ENCODE assay signal across 27 cellular contexts in genomic region chr21:42401820-42402251, GRCh38. TPM values are rescaled to one million over a fixed set of nuclear protein-coding genes. Genes with fewer than 3 reads are reported as not detected.
DNase-seq lines count a peak whose midpoint lies in the region; ATAC-seq and TF ChIP-seq lines count a peak whose summit lies in the region.
"Had no signal": no experiment of that assay in that cellular context is flagged by ENCODE, and none has a peak within 500 bp of the region (broad histone marks: within the 10 kb centered on the region; RNA-seq: fewer than 3 reads in every experiment).

No MANE protein-coding gene starts in this region.

- peaks cover 9% of the 10 kb centered on the region for H3K9me3 Mint-ChIP-seq in T-helper 1 cell treated with Interleukin-12 subunit alpha and Interleukin-12 subunit beta and Interleukin-4 antibody, amounts not matched to agents 30 μg/mL and 1 μg/mL, for 36 hours
- H3K9me3 Mint-ChIP-seq in CD8-positive, alpha-beta memory T cell, result peaks cover 0 to 6% (median 4%) of the 10 kb centered on the region in 5 donors
- peaks cover 10% of the 10 kb centered on the region for H3K9me3 Mint-ChIP-seq in activated CD4-positive, alpha-beta memory T cell treated with anti-CD3 and anti-CD28 coated beads for 36 hours
- H3K9me3 Mint-ChIP-seq in chondrocyte (ENCODE audit: low read depth), result no peaks in the 10 kb centered on the region

- no peaks in the 10 kb centered on the region for H3K9me3 ChIP-seq in CD8-positive, alpha-beta memory T cell (ENCODE audit: low read length)

- intact Hi-C loops in activated CD4-positive, alpha-beta memory T cell treated with anti-CD3 and anti-CD28 coated beads for 36 hours (cut with micrococcal nuclease), result loop anchor here (1.0 to 10.0 kb wide), 4 partner anchors 9 to 397 kb away; no protein-coding TSS in a partner anchor
- intact Hi-C loops in left ventricle myocardium superior (cut with micrococcal nuclease), result no loop called here

- no peak for TF ChIP-seq CTCF in chondrocyte (IDR thresholded peaks at IDR 0.05)

- peak overlapping the region; percentile 35 for H3K27ac ChIP-seq in CD8-positive, alpha-beta memory T cell (ENCODE audit: low read depth, low read length)
- H3K27ac ChIP-seq: 22Rv1, foreskin keratinocyte had no signal

- peaks cover 52% of the 10 kb centered on the region for H3K4me1 ChIP-seq in CD8-positive, alpha-beta memory T cell (ENCODE audit: insufficient read depth, low read length)
- H3K4me1 ChIP-seq: foreskin keratinocyte had no signal

- H3K27ac Mint-ChIP-seq in T-helper 1 cell treated with Interleukin-12 subunit alpha and Interleukin-12 subunit beta and Interleukin-4 antibody, amounts not matched to agents 30 μg/mL and 1 μg/mL, for 36 hours, result peak overlapping the region; percentile 90
- peak overlapping the region; percentile 68 to 92 (median 80) for H3K27ac Mint-ChIP-seq in CD8-positive, alpha-beta memory T cell
- peak overlapping the region; percentile 83 for H3K27ac Mint-ChIP-seq in activated CD4-positive, alpha-beta memory T cell treated with anti-CD3 and anti-CD28 coated beads for 36 hours
- H3K27ac Mint-ChIP-seq in chondrocyte (ENCODE audit: unreplicated experiment), result peak overlapping the region; percentile 74

- H3K27me3 ChIP-seq in CD8-positive, alpha-beta memory T cell (ENCODE audit: insufficient read depth, low read length, poor library complexity, severe bottlenecking), result no peaks in the 10 kb centered on the region

- ATAC-seq in left ventricle myocardium superior (no peak), GM21825 (IDR thresholded peaks at IDR 0.05; ENCODE audit: unreplicated experiment) (no peak)
- ATAC-seq: foreskin keratinocyte had no signal

- POLR2A ChIA-PET in CD8-positive, alpha-beta memory T cell (lab: Charles Lee), result interaction anchor here (0.6 to 3.5 kb wide), 6 partner anchors 8 to 581 kb away, joined by 3 to 21 read pairs (median 3); no protein-coding TSS in a partner anchor
- POLR2A ChIA-PET in activated CD4-positive, alpha-beta memory T cell treated with anti-CD3 and anti-CD28 coated beads for 36 hours (lab: Charles Lee), result interaction anchor here (1.0 to 1.8 kb wide), 3 partner anchors 10 to 163 kb away, joined by 3 to 5 read pairs (median 3); no protein-coding TSS in a partner anchor

- peak overlapping the region; percentile 67 for H3K4me3 Mint-ChIP-seq in T-helper 1 cell treated with Interleukin-12 subunit alpha and Interleukin-12 subunit beta and Interleukin-4 antibody, amounts not matched to agents 30 μg/mL and 1 μg/mL, for 36 hours
- H3K4me3 Mint-ChIP-seq in CD8-positive, alpha-beta memory T cell, result peak overlapping the region; percentile 27 to 77 (median 56)
- H3K4me3 Mint-ChIP-seq in activated CD4-positive, alpha-beta memory T cell treated with anti-CD3 and anti-CD28 coated beads for 36 hours, result peak overlapping the region; percentile 57
- H3K4me3 Mint-ChIP-seq in chondrocyte (ENCODE audit: unreplicated experiment), result no peak overlapping the region

- peaks cover 54% of the 10 kb centered on the region for H3K4me1 Mint-ChIP-seq in T-helper 1 cell treated with Interleukin-12 subunit alpha and Interleukin-12 subunit beta and Interleukin-4 antibody, amounts not matched to agents 30 μg/mL and 1 μg/mL, for 36 hours (ENCODE audit: low read depth)
- H3K4me1 Mint-ChIP-seq in CD8-positive, alpha-beta memory T cell, result peaks cover 43 to 71% (median 59%) of the 10 kb centered on the region in 3 donors
- H3K4me1 Mint-ChIP-seq in activated CD4-positive, alpha-beta memory T cell treated with anti-CD3 and anti-CD28 coated beads for 36 hours (ENCODE audit: low read depth), result peaks cover 53% of the 10 kb centered on the region
- peaks cover 35% of the 10 kb centered on the region for H3K4me1 Mint-ChIP-seq in chondrocyte (ENCODE audit: low read depth)

- no peaks in the 10 kb centered on the region for H3K27me3 Mint-ChIP-seq in T-helper 1 cell treated with Interleukin-12 subunit alpha and Interleukin-12 subunit beta and Interleukin-4 antibody, amounts not matched to agents 30 μg/mL and 1 μg/mL, for 36 hours (ENCODE audit: low read depth)
- H3K27me3 Mint-ChIP-seq in CD8-positive, alpha-beta memory T cell, result peaks cover 0 to 2% of the 10 kb centered on the region in 2 donors
- no peaks in the 10 kb centered on the region for H3K27me3 Mint-ChIP-seq in activated CD4-positive, alpha-beta memory T cell treated with anti-CD3 and anti-CD28 coated beads for 36 hours
- H3K27me3 Mint-ChIP-seq in chondrocyte (ENCODE audit: low read depth), result no peaks in the 10 kb centered on the region

- no peak for DNase-seq in T-helper 1 cell
- DNase-seq in CD8-positive, alpha-beta memory T cell, result no peak
- DNase-seq in activated CD4-positive, alpha-beta memory T cell treated with anti-CD3 and anti-CD28 coated beads for 36 hours, result no peak
- no peak for DNase-seq in chondrocyte (ENCODE audit: low spot score)
- no peak for DNase-seq in left ventricle myocardium superior
- no peak for DNase-seq in activated gamma-delta T cell (lab: John Stamatoyannopoulos, UW)
- DNase-seq: activated CD4-positive, alpha-beta T cell treated with anti-CD3 and anti-CD28 coated beads for 4 hours; aorta; central memory CD4-positive, alpha-beta T cell; erythroblast; foreskin keratinocyte; HCEC 1CT; hypothalamus; NCI-H1417 treated with DMSO at 0.1 percent for 48 hours; NCI-H510A treated with DMSO at 0.1 percent for 48 hours; stimulated activated CD4-positive, alpha-beta T cell treated with anti-CD3 and anti-CD28 coated beads, Interleukin-4, amount 100 ng/mL, for 4 hours had no signal

- H3K4me3 ChIP-seq in CD8-positive, alpha-beta memory T cell (ENCODE audit: low read length), result peak overlapping the region; percentile 31
- H3K4me3 ChIP-seq: SK-N-MC, spleen had no signal

- CTCF ChIA-PET in CD8-positive, alpha-beta memory T cell (lab: Charles Lee), result interaction anchor here (3.5 to 4.5 kb wide), 2 partner anchors 20 to 28 kb away, joined by 11 to 27 read pairs; no protein-coding TSS in a partner anchor
- CTCF ChIA-PET in activated CD4-positive, alpha-beta memory T cell treated with anti-CD3 and anti-CD28 coated beads for 36 hours (lab: Charles Lee), result interaction anchor here (0.7 to 1.2 kb wide), 4 partner anchors 9 to 23 kb away, joined by 3 read pairs; no protein-coding TSS in a partner anchor

- H3K36me3 ChIP-seq in CD8-positive, alpha-beta memory T cell (ENCODE audit: insufficient read depth, low read length), result peaks cover 4% of the 10 kb centered on the region
- H3K36me3 ChIP-seq: spleen had no signal

- H3K36me3 Mint-ChIP-seq in T-helper 1 cell treated with Interleukin-12 subunit alpha and Interleukin-12 subunit beta and Interleukin-4 antibody, amounts not matched to agents 30 μg/mL and 1 μg/mL, for 36 hours (ENCODE audit: low read depth), result peaks cover 22% of the 10 kb centered on the region
- H3K36me3 Mint-ChIP-seq in CD8-positive, alpha-beta memory T cell, result peaks cover 6 to 22% (median 6%) of the 10 kb centered on the region in 3 donors
- peaks cover 62% of the 10 kb centered on the region for H3K36me3 Mint-ChIP-seq in activated CD4-positive, alpha-beta memory T cell treated with anti-CD3 and anti-CD28 coated beads for 36 hours
- no peaks in the 10 kb centered on the region for H3K36me3 Mint-ChIP-seq in chondrocyte (ENCODE audit: low read depth)

RNA-seq across cellular contexts. Expression of gene UBASH3A, which starts 1.9 kb away (rescaled TPM):
- total RNA-seq in CD8-positive, alpha-beta memory T cell, result 10 to 100 TPM; 36.4 to 38.7 TPM
- polyA plus RNA-seq in CD8-positive, alpha-beta memory T cell, result 55.1 TPM
- total RNA-seq in activated CD4-positive, alpha-beta memory T cell treated with anti-CD3 and anti-CD28 coated beads for 36 hours, result 10 to 100 TPM; 27.2 to 29.4 TPM
- total RNA-seq in chondrocyte, result not detected in 3 replicates
- total RNA-seq in left ventricle myocardium superior, result not detected
- total RNA-seq: Daoy, foreskin keratinocyte, renal cortical epithelial cell, RPMI7951 had no signal
- polyA plus RNA-seq: foreskin keratinocyte had no signal

RNA-seq across cellular contexts. Expression of gene TMPRSS3, which starts 6.0 kb away (rescaled TPM):
- 10 to 100 TPM; 19.6 to 20.4 TPM for total RNA-seq in CD8-positive, alpha-beta memory T cell
- 2.0 TPM for polyA plus RNA-seq in CD8-positive, alpha-beta memory T cell
- total RNA-seq in activated CD4-positive, alpha-beta memory T cell treated with anti-CD3 and anti-CD28 coated beads for 36 hours, result 10 to 100 TPM; 47.6 to 49.8 TPM
- 0.22 TPM in 1 of 3 replicates, not detected in the others for total RNA-seq in chondrocyte
- total RNA-seq in left ventricle myocardium superior, result not detected
- total RNA-seq: foreskin keratinocyte, RPMI7951, urinary bladder had no signal
- polyA plus RNA-seq: foreskin keratinocyte, urinary bladder had no signal

RNA-seq across cellular contexts. Expression of gene TFF1, which starts 35.5 kb away (rescaled TPM):
- total RNA-seq in CD8-positive, alpha-beta memory T cell, result not detected
- not detected for polyA plus RNA-seq in CD8-positive, alpha-beta memory T cell
- total RNA-seq in activated CD4-positive, alpha-beta memory T cell treated with anti-CD3 and anti-CD28 coated beads for 36 hours, result not detected
- total RNA-seq in chondrocyte, result not detected in 3 replicates
- total RNA-seq in left ventricle myocardium superior, result not detected
- total RNA-seq: aorta, Daoy, foreskin keratinocyte, lower leg skin, mononuclear cell, renal cortical epithelial cell, RPMI7951, spleen, urinary bladder had no signal
- polyA plus RNA-seq: foreskin keratinocyte, spleen, urinary bladder had no signal

RNA-seq across cellular contexts. Expression of gene TFF2, which starts 51.0 kb away (rescaled TPM):
- not detected for total RNA-seq in CD8-positive, alpha-beta memory T cell
- polyA plus RNA-seq in CD8-positive, alpha-beta memory T cell, result not detected
- total RNA-seq in activated CD4-positive, alpha-beta memory T cell treated with anti-CD3 and anti-CD28 coated beads for 36 hours, result not detected
- not detected in 3 replicates for total RNA-seq in chondrocyte
- total RNA-seq in left ventricle myocardium superior, result not detected
- total RNA-seq: aorta, Daoy, foreskin keratinocyte, lower leg skin, mononuclear cell, renal cortical epithelial cell, RPMI7951, spleen, urinary bladder had no signal
- polyA plus RNA-seq: foreskin keratinocyte, urinary bladder had no signal

Comparison
In these comparisons a context has a peak if more than half of its experiments do, and no peak if none do; other contexts are left out.
1. RNA of gene UBASH3A, which starts 1.9 kb away (total RNA-seq): 36.4 to 38.7 TPM in CD8-positive, alpha-beta memory T cell and 27.2 to 29.4 TPM in activated CD4-positive, alpha-beta memory T cell treated with anti-CD3 and anti-CD28 coated beads for 36 hours; not detected in chondrocyte and not detected in left ventricle myocardium superior (single experiment); every median in the first group is over 10 times any median in the second.
2. RNA of gene TMPRSS3, which starts 6.0 kb away (total RNA-seq): 47.6 to 49.8 TPM in activated CD4-positive, alpha-beta memory T cell treated with anti-CD3 and anti-CD28 coated beads for 36 hours and 19.6 to 20.4 TPM in CD8-positive, alpha-beta memory T cell; 0.22 TPM in chondrocyte and not detected in left ventricle myocardium superior (single experiment); every median in the first group is over 10 times any median in the second.
3. Peak in every context shown above with its lines, with median percentiles within 50 percentile points of each other: H3K27ac Mint-ChIP-seq.